In genomic region chr11:69865707-69866106, GRCh38 we compare ENCODE assay signal across 22 cellular contexts. TPM values are rescaled to one million over a fixed set of nuclear protein-coding genes. Genes with fewer than 3 reads are reported as not detected.
DNase-seq lines count a peak whose midpoint lies in the region; ATAC-seq and TF ChIP-seq lines count a peak whose summit lies in the region.
"Had no signal": no experiment of that assay in that cellular context is flagged by ENCODE, and none has a peak within 500 bp of the region (broad histone marks: within the 10 kb centered on the region; RNA-seq: fewer than 3 reads in every experiment).

No MANE protein-coding gene starts in this region.

- H3K27ac Mint-ChIP-seq in H9 (no peak overlapping the region), endodermal cell (no peak overlapping the region)
- H3K27ac Mint-ChIP-seq in stimulated activated naive B cell treated with anti-CD40 and anti-IgM and Interleukin-4, amounts not matched to agents 10 μg/mL and 1 μg/mL and 100 μg/mL, for 72 hours = no peak overlapping the region
- H3K27ac Mint-ChIP-seq: CD4-positive, alpha-beta memory T cell had no signal

- DNase-seq in H9 (peak; percentile 13), endodermal cell (peak; percentile 43), mesenchymal stem cell (no peak), neuronal stem cell (ENCODE audit: low spot score) (no peak), NCI-H2029 (lab: John Stamatoyannopoulos, UW) (no peak)
- no peak for DNase-seq in activated CD8-positive, alpha-beta memory T cell treated with anti-CD3 and anti-CD28 coated beads for 24 hours
- DNase-seq in stimulated activated naive B cell treated with anti-CD40 and anti-IgM and Interleukin-4, amounts not matched to agents 10 μg/mL and 1 μg/mL and 100 μg/mL, for 72 hours = no peak
- DNase-seq: C1 segment of cervical spinal cord; Calu3; CD4-positive, alpha-beta memory T cell; COR-L47; DMS53; DMS79 treated with DMSO at 0.1 percent for 48 hours; GF-D8; GOT3; HCEC 1CT had no signal

- peaks cover 24 to 37% of the 10 kb centered on the region in 2 experiments for H3K4me1 Mint-ChIP-seq in H9
- H3K4me1 Mint-ChIP-seq in endodermal cell = no peaks in the 10 kb centered on the region
- no peaks in the 10 kb centered on the region for H3K4me1 Mint-ChIP-seq in stimulated activated naive B cell treated with anti-CD40 and anti-IgM and Interleukin-4, amounts not matched to agents 10 μg/mL and 1 μg/mL and 100 μg/mL, for 72 hours
- H3K4me1 Mint-ChIP-seq: CD4-positive, alpha-beta memory T cell had no signal

- ATAC-seq in stimulated activated naive B cell treated with anti-CD40 and anti-IgM and Interleukin-4, amounts not matched to agents 10 μg/mL and 1 μg/mL and 100 μg/mL, for 72 hours (replicated peaks) = no peak
- ATAC-seq in HG02970 (IDR thresholded peaks at IDR 0.05; ENCODE audit: low FRiP score, unreplicated experiment) = no peak

- H3K27me3 Mint-ChIP-seq in H9 (ENCODE audit: low read depth) (peaks cover 23% of the 10 kb centered on the region), endodermal cell (ENCODE audit: insufficient read depth) (peaks cover 9% of the 10 kb centered on the region)
- peaks cover 46 to 61% of the 10 kb centered on the region in 2 donors for H3K27me3 Mint-ChIP-seq in stimulated activated naive B cell treated with anti-CD40 and anti-IgM and Interleukin-4, amounts not matched to agents 10 μg/mL and 1 μg/mL and 100 μg/mL, for 72 hours

- H3K27me3 ChIP-seq in H9 (ENCODE audit: insufficient read depth, low read length) = no peaks in the 10 kb centered on the region
- H3K27me3 ChIP-seq in endodermal cell (ENCODE audit: control insufficient read depth, insufficient read depth, low read length, poor library complexity, severe bottlenecking) = no peaks in the 10 kb centered on the region
- peaks cover 62 to 80% of the 10 kb centered on the region in 2 experiments for H3K27me3 ChIP-seq in mesenchymal stem cell (ENCODE audit: control insufficient read depth in 1 of 2, insufficient read depth in 1 of 2, low read length in 2 of 2)
- peaks cover 0 to 57% (median 0%) of the 10 kb centered on the region in 3 experiments for H3K27me3 ChIP-seq in neuronal stem cell (ENCODE audit: control insufficient read depth in 3 of 3, insufficient read depth in 3 of 3, low read depth in 1 of 3, low read length in 3 of 3)

- TF ChIP-seq CTCF in H9 (conservative IDR thresholded peaks at IDR 0.05) = no peak
- TF ChIP-seq CTCF in endodermal cell (conservative IDR thresholded peaks at IDR 0.05) = no peak

- H3K4me3 ChIP-seq in endodermal cell (ENCODE audit: low read length) (no peak overlapping the region), mesenchymal stem cell (ENCODE audit: insufficient read depth in 1 of 2, low read depth in 1 of 2, low read length in 2 of 2) (no peak overlapping the region), neuronal stem cell (ENCODE audit: low read length in 2 of 2) (no peak overlapping the region)

- H4K8ac ChIP-seq in H9 (replicated peaks; ENCODE audit: insufficient read length, low read depth, low read length) (no peak overlapping the region), mesenchymal stem cell (ENCODE audit: low read length) (peak overlapping the region; percentile 32), neuronal stem cell (ENCODE audit: low read depth, low read length) (no peak overlapping the region)

- no peak overlapping the region for H2AK5ac ChIP-seq in H9 (ENCODE audit: insufficient read length, low read length)
- H2AK5ac ChIP-seq in mesenchymal stem cell (ENCODE audit: low read length, severe bottlenecking) = no peak overlapping the region
- H2AK5ac ChIP-seq in neuronal stem cell (ENCODE audit: low read depth, low read length) = peak overlapping the region; percentile 82

- H3K56ac ChIP-seq in H9 (ENCODE audit: insufficient read length, low read depth, low read length) = no peak overlapping the region

- no peak overlapping the region for H4K91ac ChIP-seq in H9 (ENCODE audit: insufficient read length, low read depth, low read length)
- H4K91ac ChIP-seq in mesenchymal stem cell (ENCODE audit: low read length) = no peak overlapping the region
- H4K91ac ChIP-seq in neuronal stem cell (ENCODE audit: low read depth, low read length, poor library complexity) = peak overlapping the region; percentile 86

- no peak overlapping the region for H2AFZ ChIP-seq in H9 (ENCODE audit: low read length)
- H2AFZ ChIP-seq in mesenchymal stem cell (ENCODE audit: low read depth, low read length) = no peak overlapping the region
- H2AFZ ChIP-seq in neuronal stem cell (ENCODE audit: low read length) = no peak overlapping the region

- no peaks in the 10 kb centered on the region for H4K20me1 ChIP-seq in H9 (ENCODE audit: control insufficient read depth, insufficient read depth, insufficient read length)

- H3K79me2 ChIP-seq in H9 (ENCODE audit: insufficient read depth, low read length) = no peaks in the 10 kb centered on the region

- H3K4me3 Mint-ChIP-seq in H9 = peak overlapping the region in 1 of 2 experiments; percentile 61; a peak in 2 of 5 replicates
- H3K4me3 Mint-ChIP-seq in endodermal cell = no peak overlapping the region
- H3K4me3 Mint-ChIP-seq in stimulated activated naive B cell treated with anti-CD40 and anti-IgM and Interleukin-4, amounts not matched to agents 10 μg/mL and 1 μg/mL and 100 μg/mL, for 72 hours = no peak overlapping the region
- H3K4me3 Mint-ChIP-seq: CD4-positive, alpha-beta memory T cell had no signal

- H3K4ac ChIP-seq in H9 (ENCODE audit: low read depth, low read length) (no peak overlapping the region), mesenchymal stem cell (ENCODE audit: low read depth in 1 of 2, low read length in 2 of 2) (no peak overlapping the region), neuronal stem cell (ENCODE audit: low read length) (peak overlapping the region; percentile 13)

- H3K9ac ChIP-seq in H9 (ENCODE audit: extremely low read depth, insufficient read length, low read length) (no peak overlapping the region), endodermal cell (ENCODE audit: extremely low read depth, low read length, poor library complexity, severe bottlenecking) (no peak overlapping the region), mesenchymal stem cell (ENCODE audit: low read length) (no peak overlapping the region), neuronal stem cell (ENCODE audit: low read depth, low read length, poor library complexity) (no peak overlapping the region)

- H2BK12ac ChIP-seq in H9 (ENCODE audit: insufficient read length, low read depth, low read length) (no peak overlapping the region), mesenchymal stem cell (ENCODE audit: low read length in 2 of 2) (no peak overlapping the region), neuronal stem cell (ENCODE audit: low read length) (peak overlapping the region; percentile 14)

- no peak overlapping the region for H2BK120ac ChIP-seq in H9 (ENCODE audit: low read depth, low read length, poor library complexity, severe bottlenecking)
- H2BK120ac ChIP-seq in mesenchymal stem cell (ENCODE audit: low read depth, low read length) = no peak overlapping the region
- H2BK120ac ChIP-seq in neuronal stem cell (ENCODE audit: low read depth, low read length) = peak overlapping the region; percentile 65

- H3K79me1 ChIP-seq in H9 (ENCODE audit: insufficient read depth, low read depth, low read length, poor library complexity, severe bottlenecking) (no peaks in the 10 kb centered on the region), mesenchymal stem cell (replicated peaks; ENCODE audit: low read length, poor library complexity, severe bottlenecking) (no peaks in the 10 kb centered on the region), neuronal stem cell (ENCODE audit: low read depth, low read length) (no peaks in the 10 kb centered on the region)

- no CpG with 5 or more reads among the region's 5 CpGs for WGBS in H9 (ENCODE audit: extremely low coverage, insufficient read length, low lambda C conversion rate)
- WGBS in endodermal cell (ENCODE audit: insufficient coverage in 1 of 2, insufficient read length in 1 of 2), 2 experiments = 79 to 83% methylated on average over 2 to 5 of the region's 5 CpGs
- WGBS in mesenchymal stem cell = 80% methylated on average over 5 of the region's 5 CpGs
- no CpG with 5 or more reads among the region's 5 CpGs for WGBS in neuronal stem cell (ENCODE audit: extremely low coverage in 2 of 2, insufficient read length in 2 of 2, insufficient replicate concordance in 1 of 2), 2 donors

- no peak overlapping the region for H3K18ac ChIP-seq in H9 (ENCODE audit: insufficient read length, low read depth, low read length)
- H3K18ac ChIP-seq in mesenchymal stem cell (ENCODE audit: low read depth in 1 of 2, low read length in 2 of 2) = no peak overlapping the region
- H3K18ac ChIP-seq in neuronal stem cell (ENCODE audit: low read length) = peak overlapping the region; percentile 87

- H3K36me3 Mint-ChIP-seq in H9 (ENCODE audit: insufficient read depth in 1 of 3, low read depth in 3 of 3) (no peaks in the 10 kb centered on the region), endodermal cell (ENCODE audit: low read depth) (no peaks in the 10 kb centered on the region)
- H3K36me3 Mint-ChIP-seq in stimulated activated naive B cell treated with anti-CD40 and anti-IgM and Interleukin-4, amounts not matched to agents 10 μg/mL and 1 μg/mL and 100 μg/mL, for 72 hours = no peaks in the 10 kb centered on the region
- H3K36me3 Mint-ChIP-seq: CD4-positive, alpha-beta memory T cell had no signal

- no peak overlapping the region for H2BK5ac ChIP-seq in H9 (ENCODE audit: insufficient read length, low read length)
- H2BK5ac ChIP-seq in mesenchymal stem cell (ENCODE audit: low read depth, low read length, poor library complexity, severe bottlenecking) = no peak overlapping the region
- peak overlapping the region; percentile 17 for H2BK5ac ChIP-seq in neuronal stem cell (ENCODE audit: low read length)

- H3K23ac ChIP-seq in H9 (ENCODE audit: insufficient read length, low read depth, low read length) (no peak overlapping the region), mesenchymal stem cell (ENCODE audit: low read length in 2 of 2) (peak overlapping the region in 1 of 2 experiments; percentile 36), neuronal stem cell (ENCODE audit: low read depth, low read length, poor library complexity) (peak overlapping the region; percentile 51)

- no peak overlapping the region for H3T11ph ChIP-seq in H9 (ENCODE audit: low read length)

- H3K23me2 ChIP-seq in H9 (ENCODE audit: insufficient read length, low read depth, low read length, poor library complexity, severe bottlenecking) = no peaks in the 10 kb centered on the region

- H3K27ac ChIP-seq in H9 (ENCODE audit: insufficient read length, low read depth, low read length) (no peak overlapping the region), endodermal cell (ENCODE audit: low read depth, low read length) (no peak overlapping the region), mesenchymal stem cell (ENCODE audit: low read length, poor library complexity, severe bottlenecking) (no peak overlapping the region), neuronal stem cell (replicated peaks; ENCODE audit: low read length) (no peak overlapping the region)

- H3K14ac ChIP-seq in H9 (ENCODE audit: insufficient read depth, low read length) (no peak overlapping the region), mesenchymal stem cell (ENCODE audit: low read length in 2 of 2) (no peak overlapping the region), neuronal stem cell (ENCODE audit: low read length) (peak overlapping the region; percentile 91)

- H2BK20ac ChIP-seq in H9 (ENCODE audit: low read depth, low read length, poor library complexity, severe bottlenecking) = no peak overlapping the region

- H3K9me3 ChIP-seq in H9 (ENCODE audit: control insufficient read depth, low read depth, low read length) (no peaks in the 10 kb centered on the region), endodermal cell (ENCODE audit: control insufficient read depth, low read length) (no peaks in the 10 kb centered on the region), mesenchymal stem cell (ENCODE audit: control insufficient read depth, low read length) (no peaks in the 10 kb centered on the region), neuronal stem cell (replicated peaks in 1 of 2; ENCODE audit: control insufficient read depth in 2 of 2, insufficient read depth in 1 of 2, low read depth in 1 of 2, low read length in 2 of 2) (no peaks in the 10 kb centered on the region)

- no peaks in the 10 kb centered on the region for H3K9me3 Mint-ChIP-seq in H9
- no peaks in the 10 kb centered on the region for H3K9me3 Mint-ChIP-seq in endodermal cell
- no peaks in the 10 kb centered on the region for H3K9me3 Mint-ChIP-seq in stimulated activated naive B cell treated with anti-CD40 and anti-IgM and Interleukin-4, amounts not matched to agents 10 μg/mL and 1 μg/mL and 100 μg/mL, for 72 hours
- H3K9me3 Mint-ChIP-seq: CD4-positive, alpha-beta memory T cell had no signal

- no peak overlapping the region for H4K5ac ChIP-seq in H9 (ENCODE audit: insufficient read length, low read depth, low read length)

- no peak overlapping the region for H2BK15ac ChIP-seq in H9 (ENCODE audit: low read depth, low read length)
- H2BK15ac ChIP-seq in mesenchymal stem cell (ENCODE audit: low read depth, poor library complexity, severe bottlenecking) = no peak overlapping the region
- peak overlapping the region; percentile 94 for H2BK15ac ChIP-seq in neuronal stem cell (ENCODE audit: low read length)

- H3K36me3 ChIP-seq in endodermal cell (ENCODE audit: control insufficient read depth, insufficient read depth, low read length) = no peaks in the 10 kb centered on the region
- H3K36me3 ChIP-seq in mesenchymal stem cell (ENCODE audit: control insufficient read depth in 1 of 2, insufficient read depth in 2 of 2, low read depth in 1 of 2, low read length in 2 of 2) = no peaks in the 10 kb centered on the region
- H3K36me3 ChIP-seq in neuronal stem cell (replicated peaks in 1 of 2; ENCODE audit: control insufficient read depth in 2 of 2, insufficient read depth in 2 of 2, low read length in 2 of 2) = peaks cover 0 to 1% of the 10 kb centered on the region in 2 donors

- H3K4me2 ChIP-seq in H9 (ENCODE audit: insufficient read depth, insufficient read length, low read length) (no peak overlapping the region), mesenchymal stem cell (ENCODE audit: low read length, poor library complexity, severe bottlenecking) (no peak overlapping the region), neuronal stem cell (ENCODE audit: insufficient read depth, low read length, poor library complexity, severe bottlenecking) (no peak overlapping the region)

- no peaks in the 10 kb centered on the region for H3K4me1 ChIP-seq in H9 (ENCODE audit: insufficient read depth, low read length)
- H3K4me1 ChIP-seq in endodermal cell (ENCODE audit: control insufficient read depth, insufficient read depth, low read length) = no peaks in the 10 kb centered on the region
- H3K4me1 ChIP-seq in mesenchymal stem cell (ENCODE audit: control insufficient read depth, insufficient read depth, low read depth, low read length) = peaks cover 5% of the 10 kb centered on the region
- H3K4me1 ChIP-seq in neuronal stem cell (ENCODE audit: control insufficient read depth in 2 of 2, insufficient read depth in 1 of 2, low read depth in 1 of 2, low read length in 2 of 2) = peaks cover 16 to 27% of the 10 kb centered on the region in 2 donors

RNA-seq across cellular contexts. Expression of gene FGF3, which starts 46.5 kb away (rescaled TPM):
- total RNA-seq in H9 (2021) (not detected in 2 replicates), endodermal cell (not detected)
- 0.39 TPM for polyA plus RNA-seq in endodermal cell (2013, experiment 1 of 2)
- polyA plus RNA-seq in endodermal cell (2013, experiment 2 of 2) = 0.41 TPM
- not detected for polyA plus RNA-seq in mesenchymal stem cell (2013, experiment 1 of 2)
- not detected for polyA plus RNA-seq in mesenchymal stem cell (2013, experiment 2 of 2)
- 0.13 TPM for polyA plus RNA-seq in neuronal stem cell (2013, experiment 1 of 2)
- 0.26 TPM for polyA plus RNA-seq in neuronal stem cell (2013, experiment 2 of 2)
- total RNA-seq: A172; A673; Calu3; CD4-positive, alpha-beta memory T cell; Daoy; G401 had no signal
- polyA plus RNA-seq: BJ; CD4-positive, alpha-beta memory T cell had no signal

Comparison
In these comparisons a context has a peak if more than half of its experiments do, and no peak if none do; other contexts are left out.
1. DNase-seq: peak in H9 (single experiment) and endodermal cell (single experiment); none in mesenchymal stem cell (single experiment), neuronal stem cell (single experiment), activated CD8-positive, alpha-beta memory T cell treated with anti-CD3 and anti-CD28 coated beads for 24 hours (single experiment), NCI-H2029 (single experiment) and stimulated activated naive B cell treated with anti-CD40 and anti-IgM and Interleukin-4, amounts not matched to agents 10 μg/mL and 1 μg/mL and 100 μg/mL, for 72 hours (single experiment).